In genomic region chr17:81547614-81547982, GRCh38 we compare ENCODE assay signal across 25 cellular contexts.
"Had no signal": no experiment of that assay in that cellular context is flagged by ENCODE, and none has a peak within 500 bp of the region (broad histone marks: within the 10 kb centered on the region; RNA-seq: fewer than 3 reads in every experiment).

No MANE protein-coding gene starts in this region.

- H3K4me3 ChIP-seq: ovary, psoas muscle, right lobe of liver, sigmoid colon, stomach, thoracic aorta, thyroid gland, tibial nerve, upper lobe of left lung, vagina had no signal

- DNase-seq: natural killer cell; nucleus accumbens; ovary; posterior cingulate gyrus; psoas muscle; right lobe of liver; sigmoid colon; small intestine; stimulated activated CD4-positive, alpha-beta T cell treated with anti-CD3 and anti-CD28 coated beads, Interleukin-15, amount 100 ng/mL, for 24 hours; stimulated activated CD4-positive, alpha-beta T cell treated with anti-CD3 and anti-CD28 coated beads, Interleukin-2, amount 100 ng/mL, for 24 hours; stimulated activated CD4-positive, alpha-beta T cell treated with anti-CD3 and anti-CD28 coated beads, Interleukin-2, amount 100 ng/mL, for 48 hours; stimulated activated CD4-positive, alpha-beta T cell treated with anti-CD3 and anti-CD28 coated beads, Interleukin-4, amount 100 ng/mL, for 24 hours; stimulated activated naive B cell treated with anti-CD40 and anti-IgM and Interleukin-4, amounts not matched to agents 10 μg/mL and 1 μg/mL and 100 μg/mL, for 72 hours; stimulated activated naive CD4-positive, alpha-beta T cell treated with Interleukin-2 at 50 U/mL for 16 hours; stomach; thyroid gland; trophoblast cell had no signal

- H2AFZ ChIP-seq: parathyroid adenoma had no signal

- H3K36me3 ChIP-seq: ovary had no signal

- FAIRE-seq: small intestine had no signal

- H3K27ac ChIP-seq: neutrophil, ovary, parathyroid adenoma, psoas muscle, right lobe of liver, sigmoid colon, stomach, thoracic aorta, thyroid gland, tibial nerve, upper lobe of left lung, vagina had no signal

- H3K9me3 ChIP-seq: neutrophil, ovary, psoas muscle, right lobe of liver, sigmoid colon, stomach, thoracic aorta, thyroid gland, tibial nerve, upper lobe of left lung, vagina had no signal

- H3K27me3 ChIP-seq: neutrophil, ovary, right lobe of liver, sigmoid colon, stomach, thyroid gland, tibial nerve, upper lobe of left lung, vagina had no signal

- ATAC-seq: natural killer cell; psoas muscle; right cardiac atrium; right lobe of liver; stimulated activated effector memory CD8-positive, alpha-beta T cell treated with anti-CD3 and anti-CD28 coated beads, Interleukin-12 subunit alpha, Interleukin-12 subunit beta, amount 100 ng/mL, for 72 hours; stimulated activated naive B cell treated with anti-CD40 and anti-IgM and Interleukin-4, amounts not matched to agents 10 μg/mL and 1 μg/mL and 100 μg/mL, for 72 hours had no signal

- H3K79me2 ChIP-seq: parathyroid adenoma had no signal

- H3K9ac ChIP-seq: parathyroid adenoma had no signal

- H3K4me1 ChIP-seq: parathyroid adenoma had no signal
